In the genomic region with DNA sequence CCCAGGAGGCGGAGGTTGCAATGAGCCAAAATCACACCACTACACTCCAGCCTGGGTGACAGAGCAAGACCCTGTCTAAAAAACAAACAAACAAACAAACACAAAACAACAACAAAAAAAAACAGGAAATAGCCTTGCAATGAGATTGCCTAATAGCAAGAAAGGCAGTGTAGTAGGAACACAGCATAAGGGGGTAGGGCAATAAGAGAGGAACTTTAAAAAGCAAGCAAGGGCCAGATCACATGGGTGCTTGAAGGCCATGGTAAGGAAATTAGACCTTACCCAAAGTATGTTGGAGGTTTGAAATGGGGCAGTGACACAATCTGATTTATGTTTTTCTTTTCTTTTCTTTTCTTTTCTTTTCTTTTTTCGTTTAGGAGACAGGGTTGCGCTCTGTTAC, we compare ENCODE assay signal across 14 cellular contexts. TPM values are rescaled to one million over a fixed set of nuclear protein-coding genes. Genes with fewer than 3 reads are reported as not detected.
"Had no signal": no experiment of that assay in that cellular context is flagged by ENCODE, and none has a peak within 500 bp of the region (broad histone marks: within the 10 kb centered on the region; RNA-seq: fewer than 3 reads in every experiment).

No MANE protein-coding gene starts in this region.

- H3K27me3 ChIP-seq: right atrium auricular region, suprapubic skin had no signal

- DNase-seq: activated CD4-positive, alpha-beta T cell treated with anti-CD3 and anti-CD28 coated beads, Interleukin-2, amount 10 ng/mL, durations not matched to agents 7 days and 5 days; activated naive CD8-positive, alpha-beta T cell treated with anti-CD3 and anti-CD28 coated beads for 36 hours; amygdala; cortex of kidney; effector memory CD4-positive, alpha-beta T cell; head of caudate nucleus; naive B cell; posterior cingulate gyrus had no signal

- H3K9me3 ChIP-seq: right atrium auricular region, suprapubic skin had no signal

- H3K27ac ChIP-seq: foreskin keratinocyte, right atrium auricular region, suprapubic skin had no signal

- H3K4me1 ChIP-seq: foreskin keratinocyte, right atrium auricular region, suprapubic skin had no signal

- H3K4me3 ChIP-seq: lung, right atrium auricular region, smooth muscle cell, suprapubic skin had no signal

- H3K36me3 ChIP-seq: right atrium auricular region, suprapubic skin had no signal

RNA-seq across cellular contexts. Expression of gene SCUBE2, which starts 52.9 kb away (rescaled TPM):
- total RNA-seq: activated naive CD8-positive, alpha-beta T cell treated with anti-CD3 and anti-CD28 coated beads for 36 hours; mononuclear cell had no signal
